In the genomic region with DNA sequence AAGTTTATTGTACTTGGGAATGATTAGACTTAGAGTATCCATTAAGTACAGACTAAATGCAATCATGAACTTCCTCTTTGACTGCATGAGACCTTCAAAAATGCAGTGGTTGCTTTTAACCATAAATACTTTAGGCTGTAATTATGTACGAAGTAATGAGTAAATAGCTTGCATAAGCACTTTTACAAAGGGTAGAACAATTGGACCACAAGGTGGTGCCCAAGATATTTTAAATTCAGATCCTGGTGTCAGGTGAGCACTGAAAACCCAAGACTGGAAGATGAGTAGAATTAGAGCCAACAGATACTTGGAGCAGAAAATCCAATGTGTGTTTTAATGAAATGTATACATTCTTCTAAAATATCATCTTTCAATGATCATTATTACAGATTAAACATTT, we compare ENCODE assay signal across 8 cellular contexts. TPM values are rescaled to one million over a fixed set of nuclear protein-coding genes. Genes with fewer than 3 reads are reported as not detected.
DNase-seq lines count a peak whose midpoint lies in the region; ATAC-seq and TF ChIP-seq lines count a peak whose summit lies in the region.

No MANE protein-coding gene starts in this region.

- H3K27ac Mint-ChIP-seq in osteocyte (ENCODE audit: unreplicated experiment): no peak overlapping the region

- H3K27ac ChIP-seq in DOHH2 (ENCODE audit: low read depth, low read length) (no peak overlapping the region), PC-9 (no peak overlapping the region)

- H3K79me2 ChIP-seq in DOHH2 (ENCODE audit: control insufficient read depth, low read length): no peaks in the 10 kb centered on the region
- H3K79me2 ChIP-seq in PC-9 (ENCODE audit: low read depth): no peaks in the 10 kb centered on the region

- H3K9me2 ChIP-seq in DOHH2 (replicated peaks; ENCODE audit: control insufficient read depth, low read length): no peaks in the 10 kb centered on the region
- H3K9me2 ChIP-seq in PC-9 (ENCODE audit: insufficient read depth): no peaks in the 10 kb centered on the region

- peak; percentile 18 for TF ChIP-seq CTCF in DOHH2 (IDR thresholded peaks at IDR 0.05; ENCODE audit: low read depth, low read length, poor library complexity, severe bottlenecking)
- peak; percentile 60 for TF ChIP-seq CTCF in PC-9 (conservative IDR thresholded peaks at IDR 0.05)
- peak; percentile 48 for TF ChIP-seq CTCF in osteocyte (IDR thresholded peaks at IDR 0.05)

- no peaks in the 10 kb centered on the region for H3K9me3 Mint-ChIP-seq in osteocyte (ENCODE audit: unreplicated experiment)

- DNase-seq in Kasumi-1 (lab: John Stamatoyannopoulos, UW) (peak; percentile 55 to 72), PC-9 (peak; percentile 11 to 53), erythroblast (lab: John Stamatoyannopoulos, UW) (peak; percentile 18 to 24), osteocyte (ENCODE audit: extremely low spot score, unreplicated experiment) (no peak), HK-2 (ENCODE audit: unreplicated experiment) (no peak)

- H3F3A ChIP-seq in DOHH2 (ENCODE audit: control insufficient read depth, insufficient read depth) (no peaks in the 10 kb centered on the region), PC-9 (ENCODE audit: insufficient read depth, low read depth) (no peaks in the 10 kb centered on the region)

- no peak overlapping the region for H2AFZ ChIP-seq in PC-9

- H3K36me3 ChIP-seq in DOHH2 (ENCODE audit: control insufficient read depth, low read length) (no peaks in the 10 kb centered on the region), PC-9 (ENCODE audit: low read depth) (no peaks in the 10 kb centered on the region)

- no peaks in the 10 kb centered on the region for H3K27me3 Mint-ChIP-seq in osteocyte (ENCODE audit: unreplicated experiment)

- peaks cover 3% of the 10 kb centered on the region for H3K4me1 Mint-ChIP-seq in osteocyte (ENCODE audit: unreplicated experiment)

- H3K4me2 ChIP-seq in DOHH2 (ENCODE audit: low read length) (no peak overlapping the region), PC-9 (no peak overlapping the region)

- intact Hi-C loops in PC-9 (cut with micrococcal nuclease; ENCODE audit: unreplicated experiment): loop anchor here (5.0 to 10.0 kb wide), 2 partner anchors 533 to 565 kb away; no protein-coding TSS in a partner anchor

- H3K9me3 ChIP-seq in DOHH2 (ENCODE audit: control insufficient read depth, insufficient read depth, low read length) (no peaks in the 10 kb centered on the region), PC-9 (ENCODE audit: insufficient read depth, low read depth) (no peaks in the 10 kb centered on the region)

- ATAC-seq in HG03095 (IDR thresholded peaks at IDR 0.05; ENCODE audit: unreplicated experiment) (no peak), HG02642 (IDR thresholded peaks at IDR 0.05; ENCODE audit: poor library complexity, unreplicated experiment) (no peak)

- no TSS peak for BruUV-seq in PC-9 (replicated peaks; lab: Mats Ljungman, UMichigan)

- H3K4me3 ChIP-seq in DOHH2 (ENCODE audit: low read length): no peak overlapping the region
- H3K4me3 ChIP-seq in PC-9: no peak overlapping the region

- no peak for TF ChIP-seq POLR2A in erythroblast (IDR thresholded peaks at IDR 0.05; ENCODE audit: low read length)

- no peaks in the 10 kb centered on the region for H3K4me1 ChIP-seq in DOHH2 (ENCODE audit: control insufficient read depth, low read length)
- H3K4me1 ChIP-seq in PC-9 (replicated peaks; ENCODE audit: insufficient read depth): no peaks in the 10 kb centered on the region

- POLR2A ChIA-PET in PC-9 (lab: Charles Lee; ENCODE audit: unreplicated experiment): no interaction called here

- no peak overlapping the region for H3K4me3 Mint-ChIP-seq in osteocyte (ENCODE audit: unreplicated experiment)

- H4K20me1 ChIP-seq in DOHH2 (ENCODE audit: control insufficient read depth, insufficient read depth, low read depth, low read length) (no peaks in the 10 kb centered on the region), PC-9 (ENCODE audit: insufficient read depth) (no peaks in the 10 kb centered on the region)

- peaks cover 6% of the 10 kb centered on the region; the same call in 1 of the 2 replicates for H3K27me3 ChIP-seq in DOHH2 (ENCODE audit: control insufficient read depth, low read length)
- peaks cover 29% of the 10 kb centered on the region for H3K27me3 ChIP-seq in PC-9 (ENCODE audit: insufficient read depth, low read depth)

- CTCF ChIA-PET in PC-9 (lab: Charles Lee): interaction anchor here (0.6 to 1.1 kb wide), 3 partner anchors 563 to 790 kb away, joined by 3 read pairs; no protein-coding TSS in a partner anchor

- H3K36me3 Mint-ChIP-seq in osteocyte (ENCODE audit: unreplicated experiment): peaks cover 2% of the 10 kb centered on the region

RNA-seq across cellular contexts. Expression of gene RHOU, which starts 43.4 kb away (rescaled TPM):
- not detected in 2 replicates for total RNA-seq in PC-9 (2021)
- 2.3 and 2.4 TPM in 2 replicates for total RNA-seq in osteocyte

Comparison
In these comparisons a context has a peak if more than half of its experiments do, and no peak if none do; other contexts are left out.
1. DNase-seq: peak in Kasumi-1 (2 of 2), PC-9 (2 of 2) and erythroblast (2 of 2); none in osteocyte (single experiment) and HK-2 (single experiment).
2. Peak in every context shown above with its lines, with median percentiles within 50 percentile points of each other: CTCF ChIP-seq.